In genomic region chr5:168422431-168422830, GRCh38 we compare ENCODE assay signal across 17 cellular contexts.
A peak's percentile ranks its signal among the peaks of the same experiment; 100 is the strongest.
DNase-seq lines count a peak whose midpoint lies in the region; ATAC-seq, FAIRE-seq and TF ChIP-seq lines count a peak whose summit lies in the region.
"Had no signal": no experiment of that assay in that cellular context is flagged by ENCODE, and none has a peak within 500 bp of the region (broad histone marks: within the 10 kb centered on the region; RNA-seq: fewer than 3 reads in every experiment).

No MANE protein-coding gene starts in this region.

- H3K27me3 Mint-ChIP-seq in activated naive CD4-positive, alpha-beta T cell treated with anti-CD3 and anti-CD28 coated beads, Interleukin-2, amount 10 ng/mL, durations not matched to agents 7 days and 5 days, result peaks cover 4% of the 10 kb centered on the region
- H3K27me3 Mint-ChIP-seq: brain had no signal

- no peaks in the 10 kb centered on the region for H3K9me3 ChIP-seq in keratinocyte (ENCODE audit: control insufficient read depth, low read depth, low read length)
- H3K9me3 ChIP-seq: BLaER1 treated with 17β-estradiol and CSF1 and Interleukin-3, amounts not matched to agents 10 nM and 100 nM; esophagus squamous epithelium; uterus had no signal

- in situ Hi-C loops in astrocyte of the cerebellum (cut with HindIII; ENCODE audit: low sequenced_read_pairs), result no loop called here

- FAIRE-seq in keratinocyte (lab: Jason Lieb, UNC), result no peak
- FAIRE-seq: islet of Langerhans had no signal

- H3K9me3 Mint-ChIP-seq in activated naive CD4-positive, alpha-beta T cell treated with anti-CD3 and anti-CD28 coated beads, Interleukin-2, amount 10 ng/mL, durations not matched to agents 7 days and 5 days, result no peaks in the 10 kb centered on the region
- H3K9me3 Mint-ChIP-seq: activated T-cell treated with anti-CD3 and anti-CD28 coated beads, Interleukin-2, amount 50 U/mL, for 4 hours; brain; nephron had no signal

- H3K9ac ChIP-seq in keratinocyte (ENCODE audit: control insufficient read depth, extremely low read depth, insufficient read depth, low read length), result no peak overlapping the region
- H3K9ac ChIP-seq: BLaER1 treated with 17β-estradiol and CSF1 and Interleukin-3, amounts not matched to agents 10 nM and 100 nM had no signal

- H3K9me1 ChIP-seq in keratinocyte (ENCODE audit: control insufficient read depth, extremely low read depth, insufficient read depth, low read length), result no peaks in the 10 kb centered on the region

- TF ChIP-seq CTCF in AG10803 (conservative IDR thresholded peaks at IDR 0.05; ENCODE audit: low read length), result peak; percentile 4; the same call in 1 of the 2 replicates
- TF ChIP-seq CTCF in astrocyte of the cerebellum (IDR thresholded peaks at IDR 0.05; ENCODE audit: low read depth, low read length, missing control alignments), result peak; percentile 34
- peak; percentile 13 to 39 (median 29) for TF ChIP-seq CTCF in keratinocyte (optimal IDR thresholded peaks at IDR 0.05 in 1 of 3, IDR thresholded peaks at IDR 0.05 in 1 of 3, conservative IDR thresholded peaks at IDR 0.05 in 1 of 3; ENCODE audit: extremely low read depth in 1 of 3, insufficient read depth in 2 of 3, low read length in 3 of 3)

- no peak for ATAC-seq in sciatic nerve
- no peak for ATAC-seq in HG03442 (IDR thresholded peaks at IDR 0.05; ENCODE audit: unreplicated experiment)
- ATAC-seq: activated T-cell treated with anti-CD3 and anti-CD28 coated beads, Interleukin-2, amount 50 U/mL, for 4 hours had no signal

- H3K27ac Mint-ChIP-seq in activated naive CD4-positive, alpha-beta T cell treated with anti-CD3 and anti-CD28 coated beads, Interleukin-2, amount 10 ng/mL, durations not matched to agents 7 days and 5 days, result no peak overlapping the region
- H3K27ac Mint-ChIP-seq: brain, nephron had no signal

- no peak for DNase-seq in AG10803 (ENCODE audit: low read depth)
- peak; percentile 22 for DNase-seq in HPDE6-E6E7 (ENCODE audit: extremely low spot score)
- no peak for DNase-seq in astrocyte of the cerebellum (ENCODE audit: low read depth)
- DNase-seq in keratinocyte (ENCODE audit: low read depth, low spot score), result no peak
- no peak for DNase-seq in sciatic nerve (ENCODE audit: low spot score)
- DNase-seq in stimulated activated CD8-positive, alpha-beta memory T cell treated with anti-CD3 and anti-CD28 coated beads, Interleukin-4, amount 100 ng/mL, for 48 hours, result no peak
- DNase-seq in activated naive CD4-positive, alpha-beta T cell treated with anti-CD3 and anti-CD28 coated beads, Interleukin-2, amount 10 ng/mL, durations not matched to agents 7 days and 5 days, result no peak
- DNase-seq: activated T-cell treated with anti-CD3 and anti-CD28 coated beads, Interleukin-2, amount 50 U/mL, for 4 hours; esophagus squamous epithelium; GF-D8; NCI-H2029 treated with DMSO at 0.1 percent for 48 hours; uterus had no signal

- H3K4me1 Mint-ChIP-seq in activated naive CD4-positive, alpha-beta T cell treated with anti-CD3 and anti-CD28 coated beads, Interleukin-2, amount 10 ng/mL, durations not matched to agents 7 days and 5 days, result no peaks in the 10 kb centered on the region

- no peak overlapping the region for H2AFZ ChIP-seq in keratinocyte (ENCODE audit: control insufficient read depth, low read length)

- H3K27me3 ChIP-seq in keratinocyte (ENCODE audit: control insufficient read depth, extremely low read depth, insufficient read depth, low read length), result no peaks in the 10 kb centered on the region
- H3K27me3 ChIP-seq: BLaER1 treated with 17β-estradiol and CSF1 and Interleukin-3, amounts not matched to agents 10 nM and 100 nM; esophagus squamous epithelium; uterus had no signal

- H3K36me3 Mint-ChIP-seq in activated naive CD4-positive, alpha-beta T cell treated with anti-CD3 and anti-CD28 coated beads, Interleukin-2, amount 10 ng/mL, durations not matched to agents 7 days and 5 days, result no peaks in the 10 kb centered on the region
- H3K36me3 Mint-ChIP-seq: brain had no signal

- H3K79me2 ChIP-seq in keratinocyte (ENCODE audit: control insufficient read depth, insufficient read depth, low read length), result no peaks in the 10 kb centered on the region

- H3K4me1 ChIP-seq in keratinocyte (ENCODE audit: control insufficient read depth, extremely low read depth, insufficient read depth, low read length), result no peaks in the 10 kb centered on the region
- H3K4me1 ChIP-seq: esophagus squamous epithelium, uterus had no signal

- CTCF ChIA-PET in activated naive CD4-positive, alpha-beta T cell treated with anti-CD3 and anti-CD28 coated beads, Interleukin-2, amount 10 ng/mL, durations not matched to agents 7 days and 5 days (lab: Charles Lee), result interaction anchor here (2.4 kb wide), 1 partner anchor 152 kb away, joined by 16 read pairs; no protein-coding TSS in a partner anchor

- dilution Hi-C loops in keratinocyte (cut with MboI; ENCODE audit: extremely low pct_ligation_motif_present, low sequenced_read_pairs), result no loop called here

- H3K4me2 ChIP-seq in keratinocyte (ENCODE audit: control insufficient read depth, extremely low read depth, insufficient read depth, low read depth, low read length), result no peak overlapping the region
- H3K4me2 ChIP-seq: BLaER1 treated with 17β-estradiol and CSF1 and Interleukin-3, amounts not matched to agents 10 nM and 100 nM had no signal

- H4K20me1 ChIP-seq in keratinocyte (ENCODE audit: control insufficient read depth, extremely low read depth, insufficient read depth, low read length), result no peaks in the 10 kb centered on the region

- H3K36me3 ChIP-seq in keratinocyte (ENCODE audit: control insufficient read depth in 2 of 2, extremely low read depth in 1 of 2, insufficient read depth in 2 of 2, low read length in 2 of 2), result peaks cover 37 to 42% of the 10 kb centered on the region in 2 experiments
- H3K36me3 ChIP-seq: BLaER1 treated with 17β-estradiol and CSF1 and Interleukin-3, amounts not matched to agents 10 nM and 100 nM; uterus had no signal

- intact Hi-C loops in sciatic nerve (cut with DNase I), result no loop called here

- no peak overlapping the region for H3K4me3 Mint-ChIP-seq in activated naive CD4-positive, alpha-beta T cell treated with anti-CD3 and anti-CD28 coated beads, Interleukin-2, amount 10 ng/mL, durations not matched to agents 7 days and 5 days
- H3K4me3 Mint-ChIP-seq: activated T-cell treated with anti-CD3 and anti-CD28 coated beads, Interleukin-2, amount 50 U/mL, for 4 hours; brain; nephron had no signal

- H3K4me3 ChIP-seq in AG10803 (ENCODE audit: low read length), result no peak overlapping the region
- H3K4me3 ChIP-seq in astrocyte of the cerebellum (ENCODE audit: low read depth, low read length), result no peak overlapping the region
- no peak overlapping the region for H3K4me3 ChIP-seq in keratinocyte (ENCODE audit: control insufficient read depth in 2 of 3, extremely low read depth in 1 of 3, insufficient read depth in 2 of 3, low read depth in 1 of 3, low read length in 3 of 3)
- H3K4me3 ChIP-seq: BLaER1 treated with 17β-estradiol and CSF1 and Interleukin-3, amounts not matched to agents 10 nM and 100 nM; esophagus squamous epithelium; uterus had no signal

- H3K27ac ChIP-seq in keratinocyte (ENCODE audit: control insufficient read depth, insufficient read depth, low read length), result no peak overlapping the region
- H3K27ac ChIP-seq: BLaER1 treated with 17β-estradiol and CSF1 and Interleukin-3, amounts not matched to agents 10 nM and 100 nM; esophagus squamous epithelium; uterus had no signal
